In the genomic region with DNA sequence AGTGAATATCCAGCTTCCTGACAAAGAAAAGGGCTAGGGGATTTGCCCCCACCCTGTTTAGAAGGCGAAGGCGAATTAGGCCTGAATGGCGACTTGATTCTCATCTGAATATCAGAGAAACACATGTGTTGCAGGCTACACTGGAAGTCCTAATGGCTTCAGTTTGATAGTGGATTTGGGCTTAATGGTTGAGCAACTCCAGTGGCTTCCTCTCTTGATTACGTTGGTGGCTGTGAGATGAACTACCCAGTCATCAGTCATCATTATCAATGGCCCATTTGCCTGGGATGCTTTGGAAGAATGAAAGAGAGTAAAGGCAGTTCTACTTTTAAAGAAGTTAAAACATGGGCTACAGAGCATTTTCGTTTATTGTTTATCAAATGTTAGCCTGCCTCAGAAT, we compare ENCODE assay signal across 1 cellular context.
TF ChIP-seq lines count a peak whose summit lies in the region.

No MANE protein-coding gene starts in this region.

TF ChIP-seq in A549, 52 proteins besides CTCF, POLR2A, EP300 and RAD21 (continued from another document):
- TF ChIP-seq, protein P1, sequence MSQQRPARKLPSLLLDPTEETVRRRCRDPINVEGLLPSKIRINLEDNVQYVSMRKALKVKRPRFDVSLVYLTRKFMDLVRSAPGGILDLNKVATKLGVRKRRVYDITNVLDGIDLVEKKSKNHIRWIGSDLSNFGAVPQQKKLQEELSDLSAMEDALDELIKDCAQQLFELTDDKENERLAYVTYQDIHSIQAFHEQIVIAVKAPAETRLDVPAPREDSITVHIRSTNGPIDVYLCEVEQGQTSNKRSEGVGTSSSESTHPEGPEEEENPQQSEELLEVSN (IDR thresholded peaks at IDR 0.05; ENCODE audit: borderline replicate concordance, low read depth), result no peak
